ENCODE assay signal across 8 cellular contexts in genomic region chr11:121122328-121122727, GRCh38. TPM values are rescaled to one million over a fixed set of nuclear protein-coding genes. Genes with fewer than 3 reads are reported as not detected.
"Had no signal": no experiment of that assay in that cellular context is flagged by ENCODE, and none has a peak within 500 bp of the region (broad histone marks: within the 10 kb centered on the region; RNA-seq: fewer than 3 reads in every experiment).

No MANE protein-coding gene starts in this region.

- FAIRE-seq: HepG2, HTR-8/SVneo had no signal

- H3K4me3 Mint-ChIP-seq: IgD-negative memory B cell had no signal

- H3K4me1 Mint-ChIP-seq: IgD-negative memory B cell had no signal

- DNase-seq: IMR-90, KBM-7, KG1 had no signal

- H3K36me3 Mint-ChIP-seq: IgD-negative memory B cell had no signal

- H3K27ac ChIP-seq: HL-60 had no signal

- H3K27ac Mint-ChIP-seq: IgD-negative memory B cell had no signal

- ATAC-seq: HepG2 had no signal

RNA-seq across cellular contexts. Expression of gene TECTA, which starts 21.3 kb away (rescaled TPM):
- total RNA-seq: HT-29 had no signal
- polyA plus RNA-seq: IgD-negative memory B cell had no signal
